1 cellular context compared by ENCODE assay signal in the genomic region with DNA sequence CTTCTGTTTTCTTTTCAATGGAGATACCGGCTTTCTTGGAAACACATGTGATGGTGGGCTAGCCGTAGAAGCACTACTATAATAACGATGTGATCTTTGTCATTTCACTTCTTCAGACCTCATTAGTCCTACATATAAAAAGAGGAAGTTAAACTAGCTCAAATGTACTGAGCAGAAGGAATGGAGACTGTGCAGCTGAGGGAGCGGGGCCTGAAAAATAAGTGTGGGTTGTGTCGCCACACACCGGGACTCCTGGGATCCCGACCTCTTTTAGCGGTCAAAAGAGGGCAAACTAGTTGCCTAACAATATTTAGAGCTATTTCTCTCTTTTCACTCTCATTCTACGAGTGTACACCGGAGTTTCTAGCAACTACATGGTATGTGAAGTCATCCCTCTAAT.
A peak's percentile ranks its signal among the peaks of the same experiment; 100 is the strongest.
TF ChIP-seq lines count a peak whose summit lies in the region.

No MANE protein-coding gene starts in this region.

TF ChIP-seq in K562, 482 proteins besides CTCF, POLR2A, EP300 and RAD21:
- TF ChIP-seq MEIS2 (IDR thresholded peaks at IDR 0.05; ENCODE audit: partially characterized antibody), result no peak
- no peak for TF ChIP-seq ZNF589 (CRISPR knock-in tag; IDR thresholded peaks at IDR 0.05; ENCODE audit: low read depth)
- TF ChIP-seq PYGO2 (tag; IDR thresholded peaks at IDR 0.05), result no peak
- no peak for TF ChIP-seq GATAD2A (IDR thresholded peaks at IDR 0.05)
- peak; percentile 25; the same call in 1 of the 2 replicates for TF ChIP-seq ZNF24 (IDR thresholded peaks at IDR 0.05)
- TF ChIP-seq ZNF384 (IDR thresholded peaks at IDR 0.05; ENCODE audit: low read depth, low read length), result no peak
- no peak for TF ChIP-seq CEBPG (CRISPR knock-in tag; IDR thresholded peaks at IDR 0.05)
- TF ChIP-seq CEBPG (tag; conservative IDR thresholded peaks at IDR 0.05 in 1 of 2, IDR thresholded peaks at IDR 0.05 in 1 of 2), result no peak
- TF ChIP-seq, protein P1, sequence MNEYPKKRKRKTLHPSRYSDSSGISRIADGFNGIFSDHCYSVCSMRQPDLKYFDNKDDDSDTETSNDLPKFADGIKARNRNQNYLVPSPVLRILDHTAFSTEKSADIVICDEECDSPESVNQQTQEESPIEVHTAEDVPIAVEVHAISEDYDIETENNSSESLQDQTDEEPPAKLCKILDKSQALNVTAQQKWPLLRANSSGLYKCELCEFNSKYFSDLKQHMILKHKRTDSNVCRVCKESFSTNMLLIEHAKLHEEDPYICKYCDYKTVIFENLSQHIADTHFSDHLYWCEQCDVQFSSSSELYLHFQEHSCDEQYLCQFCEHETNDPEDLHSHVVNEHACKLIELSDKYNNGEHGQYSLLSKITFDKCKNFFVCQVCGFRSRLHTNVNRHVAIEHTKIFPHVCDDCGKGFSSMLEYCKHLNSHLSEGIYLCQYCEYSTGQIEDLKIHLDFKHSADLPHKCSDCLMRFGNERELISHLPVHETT (CRISPR knock-in tag; conservative IDR thresholded peaks at IDR 0.05 in 1 of 2, IDR thresholded peaks at IDR 0.05 in 1 of 2), result 0 out of 4 replicates have a peak, but pooled peaks of 1 of the 2 experiments have one; percentile 7
- no peak for TF ChIP-seq U2AF2 (optimal IDR thresholded peaks at IDR 0.05; ENCODE audit: low read depth, low read length)
- 0 out of 2 replicates have a peak, but pooled peaks have one; percentile 8 for TF ChIP-seq SPI1 (IDR thresholded peaks at IDR 0.05; ENCODE audit: borderline replicate concordance, low read depth, low read length)
- no peak for TF ChIP-seq POLR2G (IDR thresholded peaks at IDR 0.05; ENCODE audit: low read depth, low read length)
- TF ChIP-seq MYNN (IDR thresholded peaks at IDR 0.05), result no peak
- no peak for TF ChIP-seq MYNN (CRISPR knock-in tag; IDR thresholded peaks at IDR 0.05)
- 0 out of 2 replicates have a peak, but pooled peaks have one; percentile 3 for TF ChIP-seq ZNF766 (CRISPR knock-in tag; conservative IDR thresholded peaks at IDR 0.05)
- TF ChIP-seq, protein P2, sequence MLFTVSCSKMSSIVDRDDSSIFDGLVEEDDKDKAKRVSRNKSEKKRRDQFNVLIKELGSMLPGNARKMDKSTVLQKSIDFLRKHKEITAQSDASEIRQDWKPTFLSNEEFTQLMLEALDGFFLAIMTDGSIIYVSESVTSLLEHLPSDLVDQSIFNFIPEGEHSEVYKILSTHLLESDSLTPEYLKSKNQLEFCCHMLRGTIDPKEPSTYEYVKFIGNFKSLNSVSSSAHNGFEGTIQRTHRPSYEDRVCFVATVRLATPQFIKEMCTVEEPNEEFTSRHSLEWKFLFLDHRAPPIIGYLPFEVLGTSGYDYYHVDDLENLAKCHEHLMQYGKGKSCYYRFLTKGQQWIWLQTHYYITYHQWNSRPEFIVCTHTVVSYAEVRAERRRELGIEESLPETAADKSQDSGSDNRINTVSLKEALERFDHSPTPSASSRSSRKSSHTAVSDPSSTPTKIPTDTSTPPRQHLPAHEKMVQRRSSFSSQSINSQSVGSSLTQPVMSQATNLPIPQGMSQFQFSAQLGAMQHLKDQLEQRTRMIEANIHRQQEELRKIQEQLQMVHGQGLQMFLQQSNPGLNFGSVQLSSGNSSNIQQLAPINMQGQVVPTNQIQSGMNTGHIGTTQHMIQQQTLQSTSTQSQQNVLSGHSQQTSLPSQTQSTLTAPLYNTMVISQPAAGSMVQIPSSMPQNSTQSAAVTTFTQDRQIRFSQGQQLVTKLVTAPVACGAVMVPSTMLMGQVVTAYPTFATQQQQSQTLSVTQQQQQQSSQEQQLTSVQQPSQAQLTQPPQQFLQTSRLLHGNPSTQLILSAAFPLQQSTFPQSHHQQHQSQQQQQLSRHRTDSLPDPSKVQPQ (CRISPR knock-in tag; IDR thresholded peaks at IDR 0.05; ENCODE audit: borderline replicate concordance), result no peak
- TF ChIP-seq, protein P3, sequence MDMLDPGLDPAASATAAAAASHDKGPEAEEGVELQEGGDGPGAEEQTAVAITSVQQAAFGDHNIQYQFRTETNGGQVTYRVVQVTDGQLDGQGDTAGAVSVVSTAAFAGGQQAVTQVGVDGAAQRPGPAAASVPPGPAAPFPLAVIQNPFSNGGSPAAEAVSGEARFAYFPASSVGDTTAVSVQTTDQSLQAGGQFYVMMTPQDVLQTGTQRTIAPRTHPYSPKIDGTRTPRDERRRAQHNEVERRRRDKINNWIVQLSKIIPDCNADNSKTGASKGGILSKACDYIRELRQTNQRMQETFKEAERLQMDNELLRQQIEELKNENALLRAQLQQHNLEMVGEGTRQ (CRISPR knock-in tag; IDR thresholded peaks at IDR 0.05), result no peak
- no peak for TF ChIP-seq FOXJ2 (tag; IDR thresholded peaks at IDR 0.05)
- TF ChIP-seq, protein P4, sequence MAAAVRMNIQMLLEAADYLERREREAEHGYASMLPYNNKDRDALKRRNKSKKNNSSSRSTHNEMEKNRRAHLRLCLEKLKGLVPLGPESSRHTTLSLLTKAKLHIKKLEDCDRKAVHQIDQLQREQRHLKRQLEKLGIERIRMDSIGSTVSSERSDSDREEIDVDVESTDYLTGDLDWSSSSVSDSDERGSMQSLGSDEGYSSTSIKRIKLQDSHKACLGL (CRISPR knock-in tag; IDR thresholded peaks at IDR 0.05; ENCODE audit: borderline replicate concordance, poor library complexity, severe bottlenecking), result no peak
